10 cellular contexts compared by ENCODE assay signal in genomic region chr11:12598330-12599256, GRCh38.
DNase-seq lines count a peak whose midpoint lies in the region; TF ChIP-seq lines count a peak whose summit lies in the region.
"Had no signal": no experiment of that assay in that cellular context is flagged by ENCODE, and none has a peak within 500 bp of the region (broad histone marks: within the 10 kb centered on the region; RNA-seq: fewer than 3 reads in every experiment).

No MANE protein-coding gene starts in this region.

- no peaks in the 10 kb centered on the region for H3K79me2 ChIP-seq in PC-9 (ENCODE audit: low read depth)

- peaks cover 12 to 17% of the 10 kb centered on the region in 2 donors for H3K27me3 Mint-ChIP-seq in CD4-positive, alpha-beta memory T cell
- H3K27me3 Mint-ChIP-seq: brain had no signal

- POLR2A ChIA-PET in CD4-positive, alpha-beta memory T cell (lab: Charles Lee; ENCODE audit: partially characterized antibody): interaction anchor here (0.8 to 1.0 kb wide), 2 partner anchors 232 to 268 kb away, joined by 3 to 4 read pairs; no protein-coding TSS in a partner anchor
- POLR2A ChIA-PET in PC-9 (lab: Charles Lee; ENCODE audit: unreplicated experiment): interaction anchor here (0.6 kb wide), 1 partner anchor 204 kb away, joined by 8 read pairs; no protein-coding TSS in a partner anchor

- no peaks in the 10 kb centered on the region for H3K9me2 ChIP-seq in PC-9 (ENCODE audit: insufficient read depth)

- TF ChIP-seq EP300 in Ishikawa (IDR thresholded peaks at IDR 0.05; ENCODE audit: borderline replicate concordance): no peak

- TF ChIP-seq CTCF in astrocyte of the spinal cord (IDR thresholded peaks at IDR 0.05; ENCODE audit: low read depth, low read length): no peak
- TF ChIP-seq CTCF in PC-9 (conservative IDR thresholded peaks at IDR 0.05): no peak
- no peak for TF ChIP-seq CTCF in vagina (IDR thresholded peaks at IDR 0.05)

- no peak overlapping the region for H2AFZ ChIP-seq in PC-9

- no peak overlapping the region for H3K27ac ChIP-seq in CD4-positive, alpha-beta memory T cell (ENCODE audit: low read depth, low read length)
- H3K27ac ChIP-seq in mesodermal cell (ENCODE audit: low read depth, low read length, severe bottlenecking) (peak overlapping the region; percentile 67), PC-9 (no peak overlapping the region), vagina (no peak overlapping the region)
- H3K27ac ChIP-seq: spleen had no signal

- peaks cover 14 to 26% (median 19%) of the 10 kb centered on the region in 4 donors for H3K4me1 Mint-ChIP-seq in CD4-positive, alpha-beta memory T cell
- H3K4me1 Mint-ChIP-seq: brain had no signal

- TF ChIP-seq RAD21 in Ishikawa (IDR thresholded peaks at IDR 0.05; ENCODE audit: low read depth): no peak

- no peak for TF ChIP-seq POLR2A in vagina (IDR thresholded peaks at IDR 0.05)

- CTCF ChIA-PET in CD4-positive, alpha-beta memory T cell (lab: Charles Lee; ENCODE audit: partially characterized antibody): interaction anchor here (0.6 to 2.1 kb wide), 11 partner anchors 8 to 737 kb away, joined by 3 to 22 read pairs (median 4); no protein-coding TSS in a partner anchor
- CTCF ChIA-PET in PC-9 (lab: Charles Lee): no interaction called here

- WGBS in mesodermal cell (ENCODE audit: insufficient coverage in 2 of 2), 2 experiments: 83 to 96% methylated on average over 2 to 3 of the region's 7 CpGs

- no peak overlapping the region for H3K4me3 ChIP-seq in CD4-positive, alpha-beta memory T cell (ENCODE audit: low read length in 2 of 2)
- no peak overlapping the region for H3K4me3 ChIP-seq in astrocyte of the spinal cord (ENCODE audit: low read depth, low read length)
- H3K4me3 ChIP-seq in mesodermal cell (ENCODE audit: extremely low read depth, insufficient read depth, low read length, poor library complexity, severe bottlenecking): no peak overlapping the region
- no peak overlapping the region for H3K4me3 ChIP-seq in PC-9
- H3K4me3 ChIP-seq in vagina: no peak overlapping the region
- H3K4me3 ChIP-seq: spleen had no signal

- peak in 4 of 5 donors; percentile 18 to 34 (median 32) for DNase-seq in CD4-positive, alpha-beta memory T cell
- DNase-seq in astrocyte of the spinal cord (ENCODE audit: low read depth, low spot score) (peak; percentile 86), PC-9 (no peak), SHP77 treated with DMSO at 0.1 percent for 48 hours (lab: John Stamatoyannopoulos, UW) (no peak), vagina (ENCODE audit: extremely low spot score in 2 of 2) (no peak), RKO (ENCODE audit: low spot score) (no peak)

- peak overlapping the region in 1 of 7 donors; percentile 73 for H3K27ac Mint-ChIP-seq in CD4-positive, alpha-beta memory T cell
- H3K27ac Mint-ChIP-seq: brain had no signal

- peaks cover 0 to 6% (median 3%) of the 10 kb centered on the region in 8 donors for H3K9me3 Mint-ChIP-seq in CD4-positive, alpha-beta memory T cell

- no peaks in the 10 kb centered on the region for H4K20me1 ChIP-seq in PC-9 (ENCODE audit: insufficient read depth)

- H3K4me2 ChIP-seq in PC-9: no peak overlapping the region

- in situ Hi-C loops in astrocyte of the spinal cord (cut with HindIII; ENCODE audit: low sequenced_read_pairs): no loop called here

- intact Hi-C loops in CD4-positive, alpha-beta memory T cell (cut with micrococcal nuclease): loop anchor here (1.0 kb wide), 2 partner anchors 267 to 290 kb away; no protein-coding TSS in a partner anchor
- intact Hi-C loops in PC-9 (cut with micrococcal nuclease; ENCODE audit: unreplicated experiment) (no loop called here), vagina (cut with DNase I) (no loop called here)

- no TSS peak for BruUV-seq in PC-9 (replicated peaks; lab: Mats Ljungman, UMichigan)

- H3F3A ChIP-seq in PC-9 (ENCODE audit: insufficient read depth, low read depth): no peaks in the 10 kb centered on the region

- H3K9me3 ChIP-seq in CD4-positive, alpha-beta memory T cell (ENCODE audit: control insufficient read depth in 1 of 2, low read length in 2 of 2): no peaks in the 10 kb centered on the region
- H3K9me3 ChIP-seq in mesodermal cell (ENCODE audit: control insufficient read depth, low read length) (no peaks in the 10 kb centered on the region), PC-9 (ENCODE audit: insufficient read depth, low read depth) (no peaks in the 10 kb centered on the region), vagina (no peaks in the 10 kb centered on the region)

- H3K27me3 ChIP-seq in CD4-positive, alpha-beta memory T cell (ENCODE audit: insufficient read depth, low read length): no peaks in the 10 kb centered on the region
- H3K27me3 ChIP-seq in PC-9 (ENCODE audit: insufficient read depth, low read depth) (no peaks in the 10 kb centered on the region), vagina (no peaks in the 10 kb centered on the region)
- H3K27me3 ChIP-seq: spleen had no signal

- no peaks in the 10 kb centered on the region for H3K36me3 ChIP-seq in CD4-positive, alpha-beta memory T cell (ENCODE audit: insufficient read depth, low read length)
- H3K36me3 ChIP-seq in mesodermal cell (ENCODE audit: control insufficient read depth, insufficient read depth, low read length): no peaks in the 10 kb centered on the region
- no peaks in the 10 kb centered on the region for H3K36me3 ChIP-seq in PC-9 (ENCODE audit: low read depth)
- H3K36me3 ChIP-seq in vagina: no peaks in the 10 kb centered on the region
- H3K36me3 ChIP-seq: spleen had no signal

- peaks cover 19% of the 10 kb centered on the region for H3K4me1 ChIP-seq in CD4-positive, alpha-beta memory T cell (ENCODE audit: insufficient read depth, low read length)
- H3K4me1 ChIP-seq in mesodermal cell (ENCODE audit: control insufficient read depth, insufficient read depth, low read length, poor library complexity, severe bottlenecking) (peaks cover 23% of the 10 kb centered on the region), PC-9 (replicated peaks; ENCODE audit: insufficient read depth) (no peaks in the 10 kb centered on the region), vagina (no peaks in the 10 kb centered on the region)

- no peaks in the 10 kb centered on the region for H3K36me3 Mint-ChIP-seq in CD4-positive, alpha-beta memory T cell
- H3K36me3 Mint-ChIP-seq: brain had no signal

- H3K4me3 Mint-ChIP-seq in CD4-positive, alpha-beta memory T cell: peak overlapping the region in 6 of 8 donors; percentile 11 to 65 (median 44)
- H3K4me3 Mint-ChIP-seq: brain had no signal

TF ChIP-seq in Ishikawa, 13 proteins besides CTCF, POLR2A, EP300 and RAD21:
- TF ChIP-seq NFIC (IDR thresholded peaks at IDR 0.05) (peak; percentile 25; the same call in 1 of the 2 replicates), CEBPB (IDR thresholded peaks at IDR 0.05) (no peak)
TF ChIP-seq in Ishikawa: peak in this region for 1.

Comparison
In these comparisons a context has a peak if more than half of its experiments do, and no peak if none do; other contexts are left out.
1. DNase-seq: peak in CD4-positive, alpha-beta memory T cell (4 of 5) and astrocyte of the spinal cord (single experiment); none in PC-9 (0 of 2), SHP77 treated with DMSO at 0.1 percent for 48 hours (single experiment), vagina (0 of 2) and RKO (single experiment).